In the genomic region with DNA sequence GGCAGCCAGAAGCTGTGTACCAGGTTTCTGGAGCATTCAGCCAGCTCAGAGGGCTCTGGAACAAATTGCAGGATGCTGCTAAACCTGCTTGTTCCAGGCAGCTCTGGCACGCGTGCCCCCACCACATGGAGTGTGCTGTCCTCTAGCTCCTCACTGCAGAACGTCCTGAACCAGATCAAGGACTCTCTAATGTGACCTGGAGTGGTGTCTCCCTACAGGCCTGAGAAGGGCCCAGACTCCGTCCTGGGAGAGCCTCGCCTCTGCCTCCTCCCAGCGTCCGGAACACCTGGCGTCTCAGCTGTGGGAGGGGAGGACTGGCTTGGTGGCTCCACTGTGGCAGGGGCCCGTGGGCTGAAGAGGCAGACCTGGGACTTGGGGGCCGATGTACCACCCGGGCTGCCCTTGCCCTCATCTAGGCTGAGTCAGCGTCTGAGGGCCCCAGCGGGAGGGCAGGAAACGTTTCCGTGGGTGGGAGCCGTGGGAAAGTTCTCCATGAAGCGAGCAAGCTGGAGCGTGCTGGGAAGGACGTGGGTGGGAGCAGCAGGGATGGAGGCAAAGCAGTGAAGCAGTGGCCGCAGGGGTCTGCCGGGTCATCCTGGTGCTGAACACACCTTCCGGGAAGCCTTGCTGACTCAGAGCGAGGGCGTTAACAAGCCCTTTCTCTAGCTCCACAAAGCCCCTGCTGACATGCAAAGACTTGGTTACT, we compare ENCODE assay signal across 12 cellular contexts.
DNase-seq lines count a peak whose midpoint lies in the region; ATAC-seq and TF ChIP-seq lines count a peak whose summit lies in the region.
"Had no signal": no experiment of that assay in that cellular context is flagged by ENCODE, and none has a peak within 500 bp of the region (broad histone marks: within the 10 kb centered on the region; RNA-seq: fewer than 3 reads in every experiment).

No MANE protein-coding gene starts in this region.

- no peak overlapping the region for H3K4me3 ChIP-seq in cardiac fibroblast (replicated peaks in 1 of 2; ENCODE audit: low read depth in 2 of 2, low read length in 2 of 2)
- H3K4me3 ChIP-seq in tibial artery: no peak overlapping the region

- H3K27me3 ChIP-seq in tibial artery: peaks cover 0 to 17% of the 10 kb centered on the region in 2 donors

- TF ChIP-seq CTCF in cardiac fibroblast (IDR thresholded peaks at IDR 0.05; ENCODE audit: low read depth, low read length) (no peak), tibial artery (IDR thresholded peaks at IDR 0.05) (no peak)

- no peak for ATAC-seq in HG02623 (IDR thresholded peaks at IDR 0.05; ENCODE audit: unreplicated experiment)

- DNase-seq in DMS 273 (lab: John Stamatoyannopoulos, UW; ENCODE audit: unreplicated experiment) (peak; percentile 29), DMS 273 treated with DMSO at 0.1 percent for 48 hours (lab: John Stamatoyannopoulos, UW) (no peak), cardiac fibroblast (ENCODE audit: low read depth in 2 of 2) (peak; percentile 77 to 92), kidney glomerular epithelial cell (lab: John Stamatoyannopoulos, UW) (peak; percentile 83), tibial artery (peak in 1 of 2 donors; percentile 67), NCI-H2029 (lab: John Stamatoyannopoulos, UW) (no peak), NCI-H1105 (lab: John Stamatoyannopoulos, UW) (no peak)
- DNase-seq: activated CD4-positive, alpha-beta memory T cell treated with anti-CD3 and anti-CD28 coated beads, Interleukin-2, amount 10 ng/mL, durations not matched to agents 7 days and 5 days; NCI-H524 treated with DMSO at 0.1 percent for 48 hours; stimulated activated CD8-positive, alpha-beta memory T cell treated with anti-CD3 and anti-CD28 coated beads, Interleukin-4, amount 100 ng/mL, for 48 hours had no signal

- H3K4me1 ChIP-seq in tibial artery: peaks cover 0 to 14% (median 7%) of the 10 kb centered on the region in 4 donors

- H3K36me3 ChIP-seq in tibial artery: no peaks in the 10 kb centered on the region

- H3K9me3 ChIP-seq in tibial artery: no peaks in the 10 kb centered on the region

- H3K27ac ChIP-seq in tibial artery: peak overlapping the region; percentile 40 to 45
- H3K27ac ChIP-seq: 22Rv1 had no signal

- intact Hi-C loops in tibial artery (cut with DNase I; ENCODE audit: low total_unique reads): no loop called here

Comparison
In these comparisons a context has a peak if more than half of its experiments do, and no peak if none do; other contexts are left out.
1. DNase-seq: peak in DMS 273 (single experiment), cardiac fibroblast (2 of 2) and kidney glomerular epithelial cell (single experiment); none in DMS 273 treated with DMSO at 0.1 percent for 48 hours (single experiment), NCI-H2029 (single experiment) and NCI-H1105 (single experiment).